Comparison of ENCODE assay signal across 26 cellular contexts in genomic region chr2:119616421-119616820, GRCh38.
"Had no signal": no experiment of that assay in that cellular context is flagged by ENCODE, and none has a peak within 500 bp of the region (broad histone marks: within the 10 kb centered on the region; RNA-seq: fewer than 3 reads in every experiment).

No MANE protein-coding gene starts in this region.

- H3K4me1 Mint-ChIP-seq: memory B cell; natural killer cell; stimulated activated naive CD8-positive, alpha-beta T cell treated with anti-CD3 and anti-CD28 coated beads, Interleukin-15, amount 100 ng/mL, for 72 hours had no signal

- H3K36me3 ChIP-seq: esophagus muscularis mucosa, gastroesophageal sphincter, heart right ventricle, neutrophil, pancreas, suprapubic skin, transverse colon, upper lobe of right lung, uterus had no signal

- H3K27me3 ChIP-seq: neutrophil, pancreas, transverse colon, upper lobe of right lung, uterus had no signal

- H3K27ac ChIP-seq: coronary artery, esophagus muscularis mucosa, foreskin keratinocyte, gastroesophageal sphincter, heart right ventricle, neutrophil, pancreas, suprapubic skin, transverse colon, upper lobe of right lung, uterus had no signal

- H3K4me3 ChIP-seq: coronary artery, esophagus muscularis mucosa, gastroesophageal sphincter, heart right ventricle, lung, pancreas, smooth muscle cell, suprapubic skin, transverse colon, upper lobe of right lung, uterus had no signal

- H3K27ac Mint-ChIP-seq: memory B cell; natural killer cell; stimulated activated naive CD8-positive, alpha-beta T cell treated with anti-CD3 and anti-CD28 coated beads, Interleukin-15, amount 100 ng/mL, for 72 hours had no signal

- ATAC-seq: foreskin keratinocyte; gastroesophageal sphincter; natural killer cell; pancreas; sciatic nerve; stimulated activated naive CD8-positive, alpha-beta T cell treated with anti-CD3 and anti-CD28 coated beads, Interleukin-15, amount 100 ng/mL, for 72 hours; upper lobe of right lung had no signal

- H3K9me3 ChIP-seq: pancreas had no signal

- H3K4me3 Mint-ChIP-seq: memory B cell; natural killer cell; stimulated activated naive CD8-positive, alpha-beta T cell treated with anti-CD3 and anti-CD28 coated beads, Interleukin-15, amount 100 ng/mL, for 72 hours had no signal

- H3K4me1 ChIP-seq: esophagus muscularis mucosa, foreskin keratinocyte, gastroesophageal sphincter, heart right ventricle, pancreas, suprapubic skin, transverse colon, upper lobe of right lung, uterus had no signal

- DNase-seq: dermis blood vessel endothelial cell; effector memory CD4-positive, alpha-beta T cell; foreskin keratinocyte; heart right ventricle; hippocampal formation; left colon; natural killer cell; pancreas; stimulated activated CD4-positive, alpha-beta T cell treated with anti-CD3 and anti-CD28 coated beads, Interleukin-12 subunit alpha, Interleukin-12 subunit beta, amount 100 ng/mL, for 4 hours; stimulated activated CD4-positive, alpha-beta T cell treated with anti-CD3 and anti-CD28 coated beads, Interleukin-1b, Interleukin-23, amount 100 ng/mL, for 48 hours; stimulated activated CD4-positive, alpha-beta T cell treated with anti-CD3 and anti-CD28 coated beads, Interleukin-4, amount 100 ng/mL, for 1 hour; stimulated activated CD8-positive, alpha-beta memory T cell treated with anti-CD3 and anti-CD28 coated beads, Interleukin-4, amount 100 ng/mL, for 48 hours; stimulated activated naive CD4-positive, alpha-beta T cell; stimulated activated naive CD8-positive, alpha-beta T cell treated with anti-CD3 and anti-CD28 coated beads, Interleukin-15, amount 100 ng/mL, for 72 hours; transverse colon; upper lobe of right lung; uterus had no signal
